In the genomic region with DNA sequence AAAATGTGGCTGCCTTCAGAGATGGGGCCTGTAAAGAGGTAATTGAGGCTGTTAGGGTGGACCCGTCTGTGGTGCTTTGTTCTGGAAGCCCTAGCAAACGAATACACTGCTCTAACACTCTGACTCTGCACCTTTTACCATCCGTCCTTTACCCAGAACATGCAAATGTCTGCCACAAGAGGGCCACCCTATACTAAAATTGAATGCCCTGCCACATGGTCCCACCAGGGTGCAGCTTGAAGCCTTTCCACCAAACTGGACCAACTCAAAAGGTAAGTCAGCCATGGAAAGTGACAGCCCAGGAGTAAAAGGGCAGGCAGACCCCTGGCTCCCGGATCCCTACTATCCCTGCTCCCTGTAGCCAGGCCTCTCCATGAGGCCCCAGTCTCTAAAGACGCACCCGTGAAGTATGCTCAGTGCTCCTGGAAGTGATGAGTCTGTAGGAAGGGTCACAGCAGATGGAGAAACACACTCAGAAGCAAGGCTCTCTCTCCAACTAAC, we compare ENCODE assay signal across 8 cellular contexts. TPM values are rescaled to one million over a fixed set of nuclear protein-coding genes. Genes with fewer than 3 reads are reported as not detected.
DNase-seq lines count a peak whose midpoint lies in the region; ATAC-seq, FAIRE-seq and TF ChIP-seq lines count a peak whose summit lies in the region.

No MANE protein-coding gene starts in this region.

- H3K27me3 Mint-ChIP-seq in activated T-helper 17 cell treated with anti-CD3 and anti-CD28 coated beads, Interleukin-2, amount 50 U/mL, for 72 hours = peaks cover 18% of the 10 kb centered on the region

- H3K27me3 ChIP-seq in pancreas (no peaks in the 10 kb centered on the region), upper lobe of left lung (no peaks in the 10 kb centered on the region)

- TF ChIP-seq EP300 in upper lobe of left lung (IDR thresholded peaks at IDR 0.05) = no peak

- H3K9me3 ChIP-seq in pancreas (no peaks in the 10 kb centered on the region), upper lobe of left lung (no peaks in the 10 kb centered on the region)

- no peaks in the 10 kb centered on the region for H3K36me3 ChIP-seq in pancreas
- H3K36me3 ChIP-seq in upper lobe of left lung = no peaks in the 10 kb centered on the region

- intact Hi-C loops in pancreas (cut with DNase I) = loop anchor here in 1 of 3 donors (10.0 kb wide), 1 partner anchor 78 kb away; no protein-coding TSS in a partner anchor

- no peaks in the 10 kb centered on the region for H3K36me3 Mint-ChIP-seq in activated T-helper 17 cell treated with anti-CD3 and anti-CD28 coated beads, Interleukin-2, amount 50 U/mL, for 72 hours (ENCODE audit: low read depth)

- H3K4me3 Mint-ChIP-seq in activated T-helper 17 cell treated with anti-CD3 and anti-CD28 coated beads, Interleukin-2, amount 50 U/mL, for 72 hours = no peak overlapping the region

- CTCF ChIA-PET in RWPE1 (lab: Yijun Ruan, JAX) = interaction anchor here (0.6 to 1.7 kb wide), 14 partner anchors 14 to 142 kb away, joined by 3 to 12 read pairs (median 4); no protein-coding TSS in a partner anchor

- WGBS in pancreas, 2 donors = 28 to 32% methylated on average over 6 of the region's 6 CpGs
- 0 to 37% methylated on average over 2 to 6 of the region's 6 CpGs for WGBS in upper lobe of left lung, 2 donors

- TF ChIP-seq CTCF in RWPE1 (conservative IDR thresholded peaks at IDR 0.05; ENCODE audit: low read depth) (peak; percentile 88), foreskin fibroblast (IDR thresholded peaks at IDR 0.05; ENCODE audit: low read depth, low read length) (peak; percentile 97), pancreas (IDR thresholded peaks at IDR 0.05) (peak; percentile 78 to 86 (median 81)), upper lobe of left lung (IDR thresholded peaks at IDR 0.05) (peak; percentile 81 to 97 (median 92))

- POLR2A ChIA-PET in RWPE1 (lab: Yijun Ruan, JAX; ENCODE audit: low non-redundant PET) = no interaction called here

- H3K4me3 ChIP-seq in foreskin fibroblast (ENCODE audit: low read depth in 1 of 2, low read length in 2 of 2) (no peak overlapping the region), pancreas (no peak overlapping the region), upper lobe of left lung (no peak overlapping the region)

- ATAC-seq in GM21825 (IDR thresholded peaks at IDR 0.05; ENCODE audit: unreplicated experiment) (peak; percentile 68), pancreas (peak; percentile 97 to 99 (median 98)), upper lobe of left lung (ENCODE audit: low FRiP score in 2 of 2) (peak; percentile 92 to 96)
- peak; percentile 82 for ATAC-seq in activated T-helper 17 cell treated with anti-CD3 and anti-CD28 coated beads, Interleukin-2, amount 50 U/mL, for 72 hours (replicated peaks)

- H3K4me1 Mint-ChIP-seq in activated T-helper 17 cell treated with anti-CD3 and anti-CD28 coated beads, Interleukin-2, amount 50 U/mL, for 72 hours = peaks cover 6% of the 10 kb centered on the region

- no peaks in the 10 kb centered on the region for H3K9me3 Mint-ChIP-seq in activated T-helper 17 cell treated with anti-CD3 and anti-CD28 coated beads, Interleukin-2, amount 50 U/mL, for 72 hours

- TF ChIP-seq POLR2A in upper lobe of left lung (IDR thresholded peaks at IDR 0.05) = no peak

- H3K27ac Mint-ChIP-seq in activated T-helper 17 cell treated with anti-CD3 and anti-CD28 coated beads, Interleukin-2, amount 50 U/mL, for 72 hours = no peak overlapping the region

- H3K27ac ChIP-seq in RWPE1 = no peak overlapping the region
- H3K27ac ChIP-seq in pancreas = no peak overlapping the region
- peak overlapping the region in 1 of 4 donors; percentile 17 for H3K27ac ChIP-seq in upper lobe of left lung

- peak; percentile 78 for DNase-seq in EL
- DNase-seq in LoVo (ENCODE audit: low spot score) = peak; percentile 76
- DNase-seq in RWPE1 (ENCODE audit: low spot score) = peak; percentile 94
- peak; percentile 57 to 88 for DNase-seq in foreskin fibroblast
- DNase-seq in pancreas = peak in 5 of 6 donors; percentile 46 to 83 (median 62)
- DNase-seq in upper lobe of left lung = peak in 1 of 2 donors; percentile 77

- H3K4me1 ChIP-seq in pancreas = no peaks in the 10 kb centered on the region
- H3K4me1 ChIP-seq in upper lobe of left lung = peaks cover 4 to 12% (median 6%) of the 10 kb centered on the region in 4 donors

- no peak for FAIRE-seq in pancreas (lab: Jason Lieb, UNC)

RNA-seq across cellular contexts. Expression of a gene that starts 5.8 kb away (rescaled TPM):
- under 1 TPM; 0.48 to 0.58 TPM for total RNA-seq in activated T-helper 17 cell treated with anti-CD3 and anti-CD28 coated beads, Interleukin-2, amount 50 U/mL, for 72 hours
- 1 to 10 TPM in 4 of 6 donors, under 1 TPM in 2; 0.81 to 1.8 (median 1.4) TPM for total RNA-seq in pancreas
- polyA plus RNA-seq in pancreas = 1 to 10 TPM; 1.0 to 2.0 TPM
- total RNA-seq in upper lobe of left lung = 1 to 10 TPM in 4 of 6 donors, under 1 TPM in 1, not detected in 1; 0.97 to 5.2 (median 2.9) TPM

RNA-seq across cellular contexts. Expression of a gene that starts 32.9 kb away (rescaled TPM):
- 10 to 100 TPM; 42.9 to 45.8 TPM for total RNA-seq in activated T-helper 17 cell treated with anti-CD3 and anti-CD28 coated beads, Interleukin-2, amount 50 U/mL, for 72 hours
- 100 to 1,000 TPM; 172 to 192 (median 182) TPM for total RNA-seq in pancreas
- 100 to 1,000 TPM; 138 to 242 TPM for polyA plus RNA-seq in pancreas
- 100 to 1,000 TPM; 235 to 735 (median 513) TPM for total RNA-seq in upper lobe of left lung
